ENCODE assay signal across 26 cellular contexts in genomic region chr19:37936886-37937285, GRCh38. TPM values are rescaled to one million over a fixed set of nuclear protein-coding genes. Genes with fewer than 3 reads are reported as not detected.
"Had no signal": no experiment of that assay in that cellular context is flagged by ENCODE, and none has a peak within 500 bp of the region (broad histone marks: within the 10 kb centered on the region; RNA-seq: fewer than 3 reads in every experiment).

No MANE protein-coding gene starts in this region.

- H3K9me3 Mint-ChIP-seq: natural killer cell had no signal

- H3K4me3 ChIP-seq: coronary artery, mucosa of descending colon, right atrium auricular region, smooth muscle cell, suprapubic skin, thyroid gland, upper lobe of right lung, vagina had no signal

- ATAC-seq: foreskin keratinocyte, natural killer cell had no signal

- H3K4me3 Mint-ChIP-seq: endodermal cell, natural killer cell, neural crest cell had no signal

- H3K36me3 Mint-ChIP-seq: natural killer cell had no signal

- DNase-seq: effector CD4-positive, alpha-beta T cell; endodermal cell; erythroblast; foreskin keratinocyte; hippocampal formation; kidney glomerular epithelial cell; mammary epithelial cell; natural killer cell; posterior cingulate gyrus; stimulated activated CD4-positive, alpha-beta T cell treated with anti-CD3 and anti-CD28 coated beads, Interleukin-2, amount 100 ng/mL, for 48 hours; stimulated activated naive CD4-positive, alpha-beta T cell treated with Interleukin-2 at 50 U/mL for 16 hours; thyroid gland had no signal

- H3K9me3 ChIP-seq: suprapubic skin, thyroid gland had no signal

- H3K27me3 ChIP-seq: foreskin keratinocyte, right atrium auricular region, suprapubic skin, thyroid gland, upper lobe of right lung, vagina had no signal

- H3K36me3 ChIP-seq: right atrium auricular region, suprapubic skin, thyroid gland, upper lobe of right lung had no signal

- H3K27ac ChIP-seq: coronary artery, foreskin keratinocyte, right atrium auricular region, suprapubic skin, upper lobe of right lung, vagina had no signal

- H3K27ac Mint-ChIP-seq: endodermal cell, natural killer cell had no signal

RNA-seq across cellular contexts. Expression of gene WDR87, which starts 30.5 kb away (rescaled TPM):
- total RNA-seq: dermis microvascular lymphatic vessel endothelial cell, endodermal cell, endothelial cell of umbilical vein, foreskin keratinocyte, liver, mammary epithelial cell, mucosa of descending colon, myocyte, natural killer cell, neural crest cell, osteocyte, pulmonary artery endothelial cell, right atrium auricular region, smooth muscle cell, suprapubic skin, upper lobe of right lung, vagina had no signal
